1 cellular context compared by ENCODE assay signal in genomic region chr1:148388260-148389026, GRCh38.
TF ChIP-seq lines count a peak whose summit lies in the region.

No MANE protein-coding gene starts in this region.

TF ChIP-seq in HepG2, 621 proteins besides CTCF, POLR2A, EP300 and RAD21 (continued from another document and continues in another):
- no peak for TF ChIP-seq ZNF276 (CRISPR knock-in tag; IDR thresholded peaks at IDR 0.05; ENCODE audit: low read depth)
- no peak for TF ChIP-seq SUZ12 (IDR thresholded peaks at IDR 0.05; ENCODE audit: low read depth, low read length)
- no peak for TF ChIP-seq ETV6 (CRISPR knock-in tag; conservative IDR thresholded peaks at IDR 0.05)
- no peak for TF ChIP-seq ZNF772 (CRISPR knock-in tag; IDR thresholded peaks at IDR 0.05)
- TF ChIP-seq ZNF567 (CRISPR knock-in tag; IDR thresholded peaks at IDR 0.05; ENCODE audit: borderline replicate concordance): no peak
- no peak for TF ChIP-seq DDIT3 (CRISPR knock-in tag; IDR thresholded peaks at IDR 0.05)
- no peak for TF ChIP-seq KLF15 (CRISPR knock-in tag; IDR thresholded peaks at IDR 0.05; ENCODE audit: borderline replicate concordance)
- TF ChIP-seq EED (CRISPR knock-in tag; IDR thresholded peaks at IDR 0.05): no peak
- TF ChIP-seq SOX13 (IDR thresholded peaks at IDR 0.05): 0 out of 2 replicates have a peak, but pooled peaks have one; percentile 37
- 0 out of 4 replicates have a peak, but pooled peaks of 1 of the 2 experiments have one; percentile 6 for TF ChIP-seq SOX13 (CRISPR knock-in tag; conservative IDR thresholded peaks at IDR 0.05 in 1 of 2, IDR thresholded peaks at IDR 0.05 in 1 of 2)
- no peak for TF ChIP-seq ZNF253 (CRISPR knock-in tag; IDR thresholded peaks at IDR 0.05; ENCODE audit: borderline replicate concordance)
- TF ChIP-seq GTF3A (CRISPR knock-in tag; conservative IDR thresholded peaks at IDR 0.05): no peak
- TF ChIP-seq ZFP36L1 (CRISPR knock-in tag; IDR thresholded peaks at IDR 0.05): no peak
- TF ChIP-seq SAP130 (CRISPR knock-in tag; IDR thresholded peaks at IDR 0.05; ENCODE audit: low read depth): peak; percentile 42
- no peak for TF ChIP-seq ZNF850 (CRISPR knock-in tag; conservative IDR thresholded peaks at IDR 0.05)
- TF ChIP-seq, protein P1, sequence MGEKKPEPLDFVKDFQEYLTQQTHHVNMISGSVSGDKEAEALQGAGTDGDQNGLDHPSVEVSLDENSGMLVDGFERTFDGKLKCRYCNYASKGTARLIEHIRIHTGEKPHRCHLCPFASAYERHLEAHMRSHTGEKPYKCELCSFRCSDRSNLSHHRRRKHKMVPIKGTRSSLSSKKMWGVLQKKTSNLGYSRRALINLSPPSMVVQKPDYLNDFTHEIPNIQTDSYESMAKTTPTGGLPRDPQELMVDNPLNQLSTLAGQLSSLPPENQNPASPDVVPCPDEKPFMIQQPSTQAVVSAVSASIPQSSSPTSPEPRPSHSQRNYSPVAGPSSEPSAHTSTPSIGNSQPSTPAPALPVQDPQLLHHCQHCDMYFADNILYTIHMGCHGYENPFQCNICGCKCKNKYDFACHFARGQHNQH (CRISPR knock-in tag; IDR thresholded peaks at IDR 0.05): 0 out of 2 replicates have a peak, but pooled peaks have one; percentile 19
- TF ChIP-seq ZBTB3 (CRISPR knock-in tag; IDR thresholded peaks at IDR 0.05; ENCODE audit: borderline replicate concordance, low read depth): no peak
- no peak for TF ChIP-seq XRCC5 (optimal IDR thresholded peaks at IDR 0.05; ENCODE audit: low read length)
- TF ChIP-seq, protein P2, sequence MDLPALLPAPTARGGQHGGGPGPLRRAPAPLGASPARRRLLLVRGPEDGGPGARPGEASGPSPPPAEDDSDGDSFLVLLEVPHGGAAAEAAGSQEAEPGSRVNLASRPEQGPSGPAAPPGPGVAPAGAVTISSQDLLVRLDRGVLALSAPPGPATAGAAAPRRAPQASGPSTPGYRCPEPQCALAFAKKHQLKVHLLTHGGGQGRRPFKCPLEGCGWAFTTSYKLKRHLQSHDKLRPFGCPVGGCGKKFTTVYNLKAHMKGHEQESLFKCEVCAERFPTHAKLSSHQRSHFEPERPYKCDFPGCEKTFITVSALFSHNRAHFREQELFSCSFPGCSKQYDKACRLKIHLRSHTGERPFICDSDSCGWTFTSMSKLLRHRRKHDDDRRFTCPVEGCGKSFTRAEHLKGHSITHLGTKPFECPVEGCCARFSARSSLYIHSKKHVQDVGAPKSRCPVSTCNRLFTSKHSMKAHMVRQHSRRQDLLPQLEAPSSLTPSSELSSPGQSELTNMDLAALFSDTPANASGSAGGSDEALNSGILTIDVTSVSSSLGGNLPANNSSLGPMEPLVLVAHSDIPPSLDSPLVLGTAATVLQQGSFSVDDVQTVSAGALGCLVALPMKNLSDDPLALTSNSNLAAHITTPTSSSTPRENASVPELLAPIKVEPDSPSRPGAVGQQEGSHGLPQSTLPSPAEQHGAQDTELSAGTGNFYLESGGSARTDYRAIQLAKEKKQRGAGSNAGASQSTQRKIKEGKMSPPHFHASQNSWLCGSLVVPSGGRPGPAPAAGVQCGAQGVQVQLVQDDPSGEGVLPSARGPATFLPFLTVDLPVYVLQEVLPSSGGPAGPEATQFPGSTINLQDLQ (CRISPR knock-in tag; IDR thresholded peaks at IDR 0.05): no peak
- no peak for TF ChIP-seq TAF15 (IDR thresholded peaks at IDR 0.05; ENCODE audit: low read depth, low read length, poor library complexity, severe bottlenecking)
- no peak for TF ChIP-seq ZFAT (CRISPR knock-in tag; conservative IDR thresholded peaks at IDR 0.05)
- no peak for TF ChIP-seq NAIF1 (CRISPR knock-in tag; IDR thresholded peaks at IDR 0.05; ENCODE audit: borderline replicate concordance)
- no peak for TF ChIP-seq SSRP1 (CRISPR knock-in tag; IDR thresholded peaks at IDR 0.05)
- TF ChIP-seq GZF1 (CRISPR knock-in tag; IDR thresholded peaks at IDR 0.05): no peak
- TF ChIP-seq SYNCRIP (IDR thresholded peaks at IDR 0.05; ENCODE audit: insufficient read depth, low read depth, low read length): no peak
- TF ChIP-seq ARID2 (CRISPR knock-in tag; IDR thresholded peaks at IDR 0.05; ENCODE audit: borderline replicate concordance): no peak
- TF ChIP-seq, protein P3, sequence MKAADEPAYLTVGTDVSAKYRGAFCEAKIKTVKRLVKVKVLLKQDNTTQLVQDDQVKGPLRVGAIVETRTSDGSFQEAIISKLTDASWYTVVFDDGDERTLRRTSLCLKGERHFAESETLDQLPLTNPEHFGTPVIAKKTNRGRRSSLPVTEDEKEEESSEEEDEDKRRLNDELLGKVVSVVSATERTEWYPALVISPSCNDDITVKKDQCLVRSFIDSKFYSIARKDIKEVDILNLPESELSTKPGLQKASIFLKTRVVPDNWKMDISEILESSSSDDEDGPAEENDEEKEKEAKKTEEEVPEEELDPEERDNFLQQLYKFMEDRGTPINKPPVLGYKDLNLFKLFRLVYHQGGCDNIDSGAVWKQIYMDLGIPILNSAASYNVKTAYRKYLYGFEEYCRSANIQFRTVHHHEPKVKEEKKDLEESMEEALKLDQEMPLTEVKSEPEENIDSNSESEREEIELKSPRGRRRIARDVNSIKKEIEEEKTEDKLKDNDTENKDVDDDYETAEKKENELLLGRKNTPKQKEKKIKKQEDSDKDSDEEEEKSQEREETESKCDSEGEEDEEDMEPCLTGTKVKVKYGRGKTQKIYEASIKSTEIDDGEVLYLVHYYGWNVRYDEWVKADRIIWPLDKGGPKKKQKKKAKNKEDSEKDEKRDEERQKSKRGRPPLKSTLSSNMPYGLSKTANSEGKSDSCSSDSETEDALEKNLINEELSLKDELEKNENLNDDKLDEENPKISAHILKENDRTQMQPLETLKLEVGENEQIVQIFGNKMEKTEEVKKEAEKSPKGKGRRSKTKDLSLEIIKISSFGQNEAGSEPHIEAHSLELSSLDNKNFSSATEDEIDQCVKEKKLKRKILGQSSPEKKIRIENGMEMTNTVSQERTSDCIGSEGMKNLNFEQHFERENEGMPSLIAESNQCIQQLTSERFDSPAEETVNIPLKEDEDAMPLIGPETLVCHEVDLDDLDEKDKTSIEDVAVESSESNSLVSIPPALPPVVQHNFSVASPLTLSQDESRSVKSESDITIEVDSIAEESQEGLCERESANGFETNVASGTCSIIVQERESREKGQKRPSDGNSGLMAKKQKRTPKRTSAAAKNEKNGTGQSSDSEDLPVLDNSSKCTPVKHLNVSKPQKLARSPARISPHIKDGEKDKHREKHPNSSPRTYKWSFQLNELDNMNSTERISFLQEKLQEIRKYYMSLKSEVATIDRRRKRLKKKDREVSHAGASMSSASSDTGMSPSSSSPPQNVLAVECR (CRISPR knock-in tag; IDR thresholded peaks at IDR 0.05; ENCODE audit: borderline replicate concordance): peak; percentile 58; the same call in 1 of the 2 replicates
- TF ChIP-seq ZNF543 (CRISPR knock-in tag; IDR thresholded peaks at IDR 0.05): no peak
- TF ChIP-seq ZNF782 (CRISPR knock-in tag; IDR thresholded peaks at IDR 0.05; ENCODE audit: borderline replicate concordance): no peak
- no peak for TF ChIP-seq RAD51 (IDR thresholded peaks at IDR 0.05; ENCODE audit: borderline replicate concordance)
- peak; percentile 66; the same call in 1 of the 2 replicates for TF ChIP-seq ZBTB38 (CRISPR knock-in tag; IDR thresholded peaks at IDR 0.05)
- TF ChIP-seq ZNF713 (CRISPR knock-in tag; IDR thresholded peaks at IDR 0.05): no peak
- no peak for TF ChIP-seq CREBL2 (CRISPR knock-in tag; IDR thresholded peaks at IDR 0.05; ENCODE audit: borderline replicate concordance)
- no peak for TF ChIP-seq ZNF891 (CRISPR knock-in tag; IDR thresholded peaks at IDR 0.05)
- no peak for TF ChIP-seq HOXA9 (CRISPR knock-in tag; IDR thresholded peaks at IDR 0.05; ENCODE audit: borderline replicate concordance)
- no peak for TF ChIP-seq TAF1 (CRISPR knock-in tag; IDR thresholded peaks at IDR 0.05)
- no peak for TF ChIP-seq HMGA1 (CRISPR knock-in tag; conservative IDR thresholded peaks at IDR 0.05)
- no peak for TF ChIP-seq ZZZ3 (CRISPR knock-in tag; IDR thresholded peaks at IDR 0.05; ENCODE audit: borderline replicate concordance)
- no peak for TF ChIP-seq JUND (CRISPR knock-in tag; IDR thresholded peaks at IDR 0.05)
- no peak for TF ChIP-seq PPARG (CRISPR knock-in tag; conservative IDR thresholded peaks at IDR 0.05)
- no peak; the same call in 1 of the 2 replicates for TF ChIP-seq ZFP37 (CRISPR knock-in tag; IDR thresholded peaks at IDR 0.05; ENCODE audit: borderline replicate concordance)
- TF ChIP-seq ZNF639 (CRISPR knock-in tag; conservative IDR thresholded peaks at IDR 0.05): no peak
- TF ChIP-seq ZNF382 (CRISPR knock-in tag; IDR thresholded peaks at IDR 0.05; ENCODE audit: borderline replicate concordance): no peak
- TF ChIP-seq CAMTA2 (CRISPR knock-in tag; IDR thresholded peaks at IDR 0.05; ENCODE audit: borderline replicate concordance): no peak
- TF ChIP-seq KDM1A (CRISPR knock-in tag; IDR thresholded peaks at IDR 0.05): no peak
- no peak for TF ChIP-seq JDP2 (CRISPR knock-in tag; IDR thresholded peaks at IDR 0.05; ENCODE audit: borderline replicate concordance)
- TF ChIP-seq ZBTB42 (CRISPR knock-in tag; IDR thresholded peaks at IDR 0.05): 0 out of 2 replicates have a peak, but pooled peaks have one; percentile 39
- TF ChIP-seq CBX5 (CRISPR knock-in tag; IDR thresholded peaks at IDR 0.05; ENCODE audit: borderline replicate concordance): no peak
- no peak for TF ChIP-seq NR2F6 (IDR thresholded peaks at IDR 0.05)
- TF ChIP-seq NR2F6 (CRISPR knock-in tag; IDR thresholded peaks at IDR 0.05): 0 out of 2 replicates have a peak, but pooled peaks have one; percentile 4
- TF ChIP-seq THAP8 (CRISPR knock-in tag; IDR thresholded peaks at IDR 0.05; ENCODE audit: borderline replicate concordance): no peak
- no peak for TF ChIP-seq ZNF614 (CRISPR knock-in tag; IDR thresholded peaks at IDR 0.05; ENCODE audit: borderline replicate concordance)
- no peak for TF ChIP-seq ZSCAN12 (CRISPR knock-in tag; IDR thresholded peaks at IDR 0.05)
- no peak for TF ChIP-seq ZNF235 (CRISPR knock-in tag; IDR thresholded peaks at IDR 0.05; ENCODE audit: borderline replicate concordance)
- TF ChIP-seq ATF1 (CRISPR knock-in tag; IDR thresholded peaks at IDR 0.05): peak; percentile 86
- TF ChIP-seq, protein P4, sequence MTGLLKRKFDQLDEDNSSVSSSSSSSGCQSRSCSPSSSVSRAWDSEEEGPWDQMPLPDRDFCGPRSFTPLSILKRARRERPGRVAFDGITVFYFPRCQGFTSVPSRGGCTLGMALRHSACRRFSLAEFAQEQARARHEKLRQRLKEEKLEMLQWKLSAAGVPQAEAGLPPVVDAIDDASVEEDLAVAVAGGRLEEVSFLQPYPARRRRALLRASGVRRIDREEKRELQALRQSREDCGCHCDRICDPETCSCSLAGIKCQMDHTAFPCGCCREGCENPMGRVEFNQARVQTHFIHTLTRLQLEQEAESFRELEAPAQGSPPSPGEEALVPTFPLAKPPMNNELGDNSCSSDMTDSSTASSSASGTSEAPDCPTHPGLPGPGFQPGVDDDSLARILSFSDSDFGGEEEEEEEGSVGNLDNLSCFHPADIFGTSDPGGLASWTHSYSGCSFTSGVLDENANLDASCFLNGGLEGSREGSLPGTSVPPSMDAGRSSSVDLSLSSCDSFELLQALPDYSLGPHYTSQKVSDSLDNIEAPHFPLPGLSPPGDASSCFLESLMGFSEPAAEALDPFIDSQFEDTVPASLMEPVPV (CRISPR knock-in tag; IDR thresholded peaks at IDR 0.05): no peak
- no peak; the same call in 1 of the 2 replicates for TF ChIP-seq ZNF547 (CRISPR knock-in tag; IDR thresholded peaks at IDR 0.05)
- peak; percentile 28; the same call in 1 of the 2 replicates for TF ChIP-seq ZBTB33 (CRISPR knock-in tag; IDR thresholded peaks at IDR 0.05)
- TF ChIP-seq MYC (CRISPR knock-in tag; IDR thresholded peaks at IDR 0.05; ENCODE audit: borderline replicate concordance): peak; percentile 28; the same call in 1 of the 2 replicates
